In genomic region chr1:178126790-178127189, GRCh38 we compare ENCODE assay signal across 9 cellular contexts. TPM values are rescaled to one million over a fixed set of nuclear protein-coding genes. Genes with fewer than 3 reads are reported as not detected.
DNase-seq lines count a peak whose midpoint lies in the region; ATAC-seq, FAIRE-seq and TF ChIP-seq lines count a peak whose summit lies in the region.
"Had no signal": no experiment of that assay in that cellular context is flagged by ENCODE, and none has a peak within 500 bp of the region (broad histone marks: within the 10 kb centered on the region; RNA-seq: fewer than 3 reads in every experiment).

No MANE protein-coding gene starts in this region.

- POLR2A ChIA-PET in A549 (lab: Yijun Ruan, JAX), result no interaction called here

- H4K20me1 ChIP-seq in hepatocyte (ENCODE audit: insufficient read depth, poor library complexity, severe bottlenecking), result no peaks in the 10 kb centered on the region

- H3K9me2 ChIP-seq in hepatocyte (replicated peaks; ENCODE audit: insufficient read depth), result no peaks in the 10 kb centered on the region

- DNase-seq in A549 (ENCODE audit: low read depth in 1 of 2, low spot score in 1 of 2) (peak; percentile 19 to 83), SW 1271 (lab: John Stamatoyannopoulos, UW) (peak; percentile 47 to 73), hepatocyte (ENCODE audit: low spot score) (peak; percentile 64), SKM-1 (lab: John Stamatoyannopoulos, UW; ENCODE audit: unreplicated experiment) (no peak), NCI-H524 (lab: John Stamatoyannopoulos, UW) (no peak)

- no peaks in the 10 kb centered on the region for H3K27me3 ChIP-seq in hepatocyte

- TF ChIP-seq RAD21 in A549 (conservative IDR thresholded peaks at IDR 0.05 in 1 of 2, IDR thresholded peaks at IDR 0.05 in 1 of 2), result peak in 1 of 2 experiments; percentile 8; a peak in 2 of 5 replicates

- H2AFZ ChIP-seq in hepatocyte, result no peak overlapping the region

- H3K9me3 ChIP-seq in A549, result no peaks in the 10 kb centered on the region
- no peaks in the 10 kb centered on the region for H3K9me3 ChIP-seq in hepatocyte (ENCODE audit: low read depth)

- WGBS in A549 (ENCODE audit: missing lambda C conversion rate), result 8% methylated on average over 1 of the region's 1 CpG
- WGBS in hepatocyte (ENCODE audit: low lambda C conversion rate, missing lambda C conversion rate), result 60% methylated on average over 1 of the region's 1 CpG

- ATAC-seq in A549, result peak; percentile 95 to 98
- ATAC-seq in HG02588 (IDR thresholded peaks at IDR 0.05; ENCODE audit: unreplicated experiment), result peak; percentile 68
- ATAC-seq in HG03139 (IDR thresholded peaks at IDR 0.05; ENCODE audit: unreplicated experiment), result no peak
- no peak for ATAC-seq in HG03571 (IDR thresholded peaks at IDR 0.05; ENCODE audit: unreplicated experiment)
- ATAC-seq: stimulated activated memory B cell treated with anti-CD40 and anti-IgM and Interleukin-4, amounts not matched to agents 10 μg/mL and 1 μg/mL and 100 μg/mL, for 72 hours had no signal

- 0 out of 5 replicates have a peak, but pooled peaks of 1 of the 2 experiments have one; percentile 38 for TF ChIP-seq EP300 in A549 (IDR thresholded peaks at IDR 0.05)

- H3K79me2 ChIP-seq in hepatocyte, result peaks cover 65% of the 10 kb centered on the region

- H3K4me2 ChIP-seq in A549 (peak overlapping the region; percentile 58), hepatocyte (peak overlapping the region; percentile 53)

- TF ChIP-seq POLR2A in A549 (IDR thresholded peaks at IDR 0.05; ENCODE audit: low read length), result no peak

- no peaks in the 10 kb centered on the region for H3K36me3 ChIP-seq in hepatocyte (replicated peaks; ENCODE audit: insufficient read depth, low read depth)

- FAIRE-seq in A549 (lab: Jason Lieb, UNC), result peak; percentile 91

- H3K27ac ChIP-seq in A549, result peak overlapping the region; percentile 49 to 82
- peak overlapping the region; percentile 82 for H3K27ac ChIP-seq in hepatocyte

- H3K4me1 ChIP-seq in A549 (peaks cover 50% of the 10 kb centered on the region), hepatocyte (ENCODE audit: insufficient read depth) (peaks cover 8% of the 10 kb centered on the region)

- CTCF ChIA-PET in A549 (lab: Yijun Ruan, JAX), result interaction anchor here (1.0 kb wide), 1 partner anchor 25 kb away, joined by 3 read pairs; no protein-coding TSS in a partner anchor

- H3K4me3 ChIP-seq in A549 (no peak overlapping the region), hepatocyte (no peak overlapping the region)

- no peak for TF ChIP-seq CTCF in A549 (IDR thresholded peaks at IDR 0.05)
- no peak for TF ChIP-seq CTCF in hepatocyte (IDR thresholded peaks at IDR 0.05; ENCODE audit: poor library complexity)

TF ChIP-seq in A549, 52 proteins besides CTCF, POLR2A, EP300 and RAD21:
- TF ChIP-seq MAX (IDR thresholded peaks at IDR 0.05) (peak; percentile 69), REST (IDR thresholded peaks at IDR 0.05) (no peak), BHLHE40 (IDR thresholded peaks at IDR 0.05; ENCODE audit: low read depth, low read length) (no peak), ZNF302 (CRISPR knock-in tag; IDR thresholded peaks at IDR 0.05) (no peak), MAFK (IDR thresholded peaks at IDR 0.05; ENCODE audit: partially characterized antibody) (peak; percentile 85), GATA3 (IDR thresholded peaks at IDR 0.05; ENCODE audit: borderline replicate concordance) (peak; percentile 60; the same call in 1 of the 2 replicates), ESRRA (IDR thresholded peaks at IDR 0.05; ENCODE audit: borderline replicate concordance, low read length) (no peak), KDM1A (IDR thresholded peaks at IDR 0.05; ENCODE audit: low read depth) (no peak), EHMT2 (IDR thresholded peaks at IDR 0.05; ENCODE audit: low read depth) (no peak), HMGXB4 (CRISPR knock-in tag; IDR thresholded peaks at IDR 0.05; ENCODE audit: borderline replicate concordance) (no peak), MAZ (IDR thresholded peaks at IDR 0.05; ENCODE audit: borderline replicate concordance, low read depth, low read length) (no peak), JUNB (IDR thresholded peaks at IDR 0.05) (peak; percentile 62), FOSL2 (IDR thresholded peaks at IDR 0.05) (peak; percentile 56), FOSL2 (CRISPR knock-in tag; IDR thresholded peaks at IDR 0.05) (peak; percentile 82), POLR2AphosphoS2 (conservative IDR thresholded peaks at IDR 0.05; ENCODE audit: low read length) (no peak), NR3C1 (IDR thresholded peaks at IDR 0.05) (no peak), HOXA7 (CRISPR knock-in tag; IDR thresholded peaks at IDR 0.05) (no peak)

RNA-seq across cellular contexts. Expression of gene RASAL2, which starts 32.9 kb away (rescaled TPM):
- polyA plus RNA-seq in A549 (2011; rRNA removed) (17.6 and 17.8 TPM in 2 replicates), A549 (2017; fragmentation: RNase III; extraction: RNeasy Plus Mini Kit Qiagen cat#74134 plus additional on column Dnase treatment) (6.4 to 7.1 TPM (median 7.0 TPM) in 3 replicates), hepatocyte (8.7 and 14.5 TPM in 2 replicates)
- 6.5 and 7.0 TPM in 2 replicates for polyA plus RNA-seq in A549 (2012; cell fraction: cytosol; rRNA removed)
- polyA plus RNA-seq in A549 (2012; cell fraction: nucleus; rRNA removed), result 16.6 and 19.2 TPM in 2 replicates
- polyA minus RNA-seq in A549 (2011; rRNA and poly(A)+ RNA removed), result 38.1 and 46.3 TPM in 2 replicates
- 23.8 and 24.0 TPM in 2 replicates for total RNA-seq in hepatocyte

Comparison
In these comparisons a context has a peak if more than half of its experiments do, and no peak if none do; other contexts are left out.
1. ATAC-seq: peak in A549 (2 of 2) and HG02588 (single experiment); none in HG03139 (single experiment) and HG03571 (single experiment).
2. DNase-seq: peak in A549 (2 of 2), SW 1271 (2 of 2) and hepatocyte (single experiment); none in SKM-1 (single experiment) and NCI-H524 (0 of 2).